9 cellular contexts compared by ENCODE assay signal in genomic region chr2:64325852-64326577, GRCh38.
DNase-seq lines count a peak whose midpoint lies in the region; ATAC-seq lines count a peak whose summit lies in the region.
"Had no signal": no experiment of that assay in that cellular context is flagged by ENCODE, and none has a peak within 500 bp of the region (broad histone marks: within the 10 kb centered on the region; RNA-seq: fewer than 3 reads in every experiment).

No MANE protein-coding gene starts in this region.

- peak; percentile 32 for DNase-seq in activated T-helper 9 cell treated with anti-CD3 and anti-CD28 coated beads, Interleukin-2, amount 50 U/mL, for 16 hours (ENCODE audit: low read depth)
- DNase-seq in stimulated activated CD8-positive, alpha-beta memory T cell treated with anti-CD3 and anti-CD28 coated beads, Interleukin-7, amount 100 ng/mL, for 24 hours (ENCODE audit: low read depth) = peak; percentile 10
- DNase-seq in COLO668 (lab: John Stamatoyannopoulos, UW; ENCODE audit: unreplicated experiment) (no peak), H7 (no peak), NCI-H1092 treated with DMSO at 0.1 percent for 48 hours (lab: John Stamatoyannopoulos, UW) (no peak), NCI-H526 treated with DMSO at 0.1 percent for 48 hours (lab: John Stamatoyannopoulos, UW) (no peak)

- ATAC-seq in GM19467 (IDR thresholded peaks at IDR 0.05; ENCODE audit: unreplicated experiment) = peak; percentile 91
- ATAC-seq in HG03457 (IDR thresholded peaks at IDR 0.05; ENCODE audit: unreplicated experiment) = peak; percentile 88
- ATAC-seq: Panc1 had no signal

- H3K36me3 ChIP-seq in H7 (replicated peaks; ENCODE audit: control insufficient read depth, insufficient read depth, low read length) = no peaks in the 10 kb centered on the region

- no peak overlapping the region for H3K4me3 ChIP-seq in H7 (ENCODE audit: insufficient read depth, low read depth, low read length)

- no peaks in the 10 kb centered on the region; the same call in 1 of the 2 replicates for H3K27me3 ChIP-seq in H7 (ENCODE audit: control insufficient read depth, insufficient read depth, low read length)

Comparison
In these comparisons a context has a peak if more than half of its experiments do, and no peak if none do; other contexts are left out.
1. DNase-seq: peak in activated T-helper 9 cell treated with anti-CD3 and anti-CD28 coated beads, Interleukin-2, amount 50 U/mL, for 16 hours (single experiment) and stimulated activated CD8-positive, alpha-beta memory T cell treated with anti-CD3 and anti-CD28 coated beads, Interleukin-7, amount 100 ng/mL, for 24 hours (single experiment); none in COLO668 (single experiment), H7 (single experiment), NCI-H1092 treated with DMSO at 0.1 percent for 48 hours (single experiment) and NCI-H526 treated with DMSO at 0.1 percent for 48 hours (single experiment).